1 cellular context compared by ENCODE assay signal in genomic region chr10:88833156-88833555, GRCh38.
TF ChIP-seq lines count a peak whose summit lies in the region.

No MANE protein-coding gene starts in this region.

TF ChIP-seq in neural cell, 6 proteins besides CTCF, POLR2A, EP300 and RAD21:
- TF ChIP-seq MXI1 (conservative IDR thresholded peaks at IDR 0.05; ENCODE audit: poor library complexity, severe bottlenecking) = no peak
- TF ChIP-seq POLR2AphosphoS5 (IDR thresholded peaks at IDR 0.05) = peak; percentile 65
